Comparison of ENCODE assay signal across 15 cellular contexts in genomic region chr5:149409268-149409948, GRCh38. TPM values are rescaled to one million over a fixed set of nuclear protein-coding genes. Genes with fewer than 3 reads are reported as not detected.
DNase-seq lines count a peak whose midpoint lies in the region; ATAC-seq and TF ChIP-seq lines count a peak whose summit lies in the region.
"Had no signal": no experiment of that assay in that cellular context is flagged by ENCODE, and none has a peak within 500 bp of the region (broad histone marks: within the 10 kb centered on the region; RNA-seq: fewer than 3 reads in every experiment).

No MANE protein-coding gene starts in this region.

- in situ Hi-C loops in astrocyte of the spinal cord (cut with HindIII; ENCODE audit: low sequenced_read_pairs): no loop called here
- in situ Hi-C loops in HAP-1 (cut with MboI; ENCODE audit: low sequenced_read_pairs): no loop called here

- H3K27ac ChIP-seq in layer of hippocampus (ENCODE audit: low read depth, low read length) (peak overlapping the region; percentile 23), skeletal muscle tissue (ENCODE audit: low read depth, low read length) (peak overlapping the region; percentile 84)
- H3K27ac ChIP-seq: neural progenitor cell had no signal

- H3K9ac ChIP-seq in skeletal muscle tissue (ENCODE audit: low read depth in 1 of 3, low read length in 3 of 3): peak overlapping the region; percentile 40 to 83 (median 80)
- H3K9ac ChIP-seq: neural progenitor cell had no signal

- no peaks in the 10 kb centered on the region for H3K9me3 Mint-ChIP-seq in activated naive CD8-positive, alpha-beta T cell treated with anti-CD3 and anti-CD28 coated beads for 36 hours
- H3K9me3 Mint-ChIP-seq: activated naive CD4-positive, alpha-beta T cell treated with anti-CD3 and anti-CD28 coated beads, Interleukin-2, amount 50 U/mL, for 24 hours; CD4-positive, CD25-positive, alpha-beta regulatory T cell; neural progenitor cell had no signal

- ATAC-seq in GM21381 (IDR thresholded peaks at IDR 0.05; ENCODE audit: unreplicated experiment): no peak
- ATAC-seq: K562 had no signal

- peak; percentile 69 for DNase-seq in ELF-1 (ENCODE audit: low read depth, low spot score)
- DNase-seq in astrocyte of the spinal cord (ENCODE audit: low read depth, low spot score): no peak
- DNase-seq in HAP-1 (ENCODE audit: low spot score in 2 of 2): no peak
- DNase-seq in activated naive CD8-positive, alpha-beta T cell treated with anti-CD3 and anti-CD28 coated beads for 36 hours: no peak
- no peak for DNase-seq in RKO (ENCODE audit: low spot score)
- DNase-seq: CD4-positive, CD25-positive, alpha-beta regulatory T cell; effector memory CD4-positive, alpha-beta T cell had no signal

- H3K27ac Mint-ChIP-seq in activated naive CD8-positive, alpha-beta T cell treated with anti-CD3 and anti-CD28 coated beads for 36 hours: no peak overlapping the region
- H3K27ac Mint-ChIP-seq: activated naive CD4-positive, alpha-beta T cell treated with anti-CD3 and anti-CD28 coated beads, Interleukin-2, amount 50 U/mL, for 24 hours; CD4-positive, CD25-positive, alpha-beta regulatory T cell; neural progenitor cell had no signal

- no peaks in the 10 kb centered on the region for H3K27me3 ChIP-seq in layer of hippocampus (ENCODE audit: control insufficient read depth, insufficient read depth, low read length)
- H3K27me3 ChIP-seq in skeletal muscle tissue (ENCODE audit: control insufficient read depth in 3 of 3, insufficient read depth in 3 of 3, low read length in 3 of 3): peaks cover 0 to 2% (median 0%) of the 10 kb centered on the region in 3 donors
- no peaks in the 10 kb centered on the region for H3K27me3 ChIP-seq in HAP-1 (ENCODE audit: low read depth)
- H3K27me3 ChIP-seq: neural progenitor cell had no signal

- H3K4me1 ChIP-seq in skeletal muscle tissue (ENCODE audit: control insufficient read depth in 3 of 3, insufficient read depth in 3 of 3, low read length in 3 of 3): peaks cover 3 to 12% (median 9%) of the 10 kb centered on the region in 3 donors
- no peaks in the 10 kb centered on the region for H3K4me1 ChIP-seq in HAP-1

- H3K9me3 ChIP-seq in skeletal muscle tissue (ENCODE audit: control insufficient read depth in 3 of 3, low read length in 3 of 3) (no peaks in the 10 kb centered on the region), HAP-1 (no peaks in the 10 kb centered on the region)

- TF ChIP-seq CTCF in astrocyte of the spinal cord (IDR thresholded peaks at IDR 0.05; ENCODE audit: low read depth, low read length): no peak

- no peak overlapping the region for H3K4me3 Mint-ChIP-seq in activated naive CD8-positive, alpha-beta T cell treated with anti-CD3 and anti-CD28 coated beads for 36 hours
- H3K4me3 Mint-ChIP-seq: activated naive CD4-positive, alpha-beta T cell treated with anti-CD3 and anti-CD28 coated beads, Interleukin-2, amount 50 U/mL, for 24 hours; CD4-positive, CD25-positive, alpha-beta regulatory T cell; neural progenitor cell had no signal

- no peaks in the 10 kb centered on the region for H3K36me3 Mint-ChIP-seq in activated naive CD8-positive, alpha-beta T cell treated with anti-CD3 and anti-CD28 coated beads for 36 hours
- H3K36me3 Mint-ChIP-seq: activated naive CD4-positive, alpha-beta T cell treated with anti-CD3 and anti-CD28 coated beads, Interleukin-2, amount 50 U/mL, for 24 hours; CD4-positive, CD25-positive, alpha-beta regulatory T cell; neural progenitor cell had no signal

- H3K36me3 ChIP-seq in skeletal muscle tissue (ENCODE audit: control insufficient read depth in 3 of 3, insufficient read depth in 3 of 3, low read length in 3 of 3) (peaks cover 0 to 16% (median 0%) of the 10 kb centered on the region in 3 donors), HAP-1 (replicated peaks) (no peaks in the 10 kb centered on the region)
- H3K36me3 ChIP-seq: neural progenitor cell had no signal

- H3K27me3 Mint-ChIP-seq in activated naive CD8-positive, alpha-beta T cell treated with anti-CD3 and anti-CD28 coated beads for 36 hours: no peaks in the 10 kb centered on the region
- H3K27me3 Mint-ChIP-seq: activated naive CD4-positive, alpha-beta T cell treated with anti-CD3 and anti-CD28 coated beads, Interleukin-2, amount 50 U/mL, for 24 hours; CD4-positive, CD25-positive, alpha-beta regulatory T cell had no signal

- H3K4me1 Mint-ChIP-seq in activated naive CD8-positive, alpha-beta T cell treated with anti-CD3 and anti-CD28 coated beads for 36 hours: no peaks in the 10 kb centered on the region
- H3K4me1 Mint-ChIP-seq: activated naive CD4-positive, alpha-beta T cell treated with anti-CD3 and anti-CD28 coated beads, Interleukin-2, amount 50 U/mL, for 24 hours; CD4-positive, CD25-positive, alpha-beta regulatory T cell had no signal

- H3K4me3 ChIP-seq in astrocyte of the spinal cord (ENCODE audit: low read depth, low read length): peak overlapping the region; percentile 56
- H3K4me3 ChIP-seq in skeletal muscle tissue (ENCODE audit: low read length in 3 of 3): peak overlapping the region; percentile 38 to 81 (median 72)
- H3K4me3 ChIP-seq in HAP-1: no peak overlapping the region
- H3K4me3 ChIP-seq: K562, neural progenitor cell had no signal

RNA-seq across cellular contexts. Expression of gene IL17B, which starts 30.3 kb away (rescaled TPM):
- 247 TPM for total RNA-seq in skeletal muscle tissue
- total RNA-seq in activated naive CD8-positive, alpha-beta T cell treated with anti-CD3 and anti-CD28 coated beads for 36 hours: not detected
- total RNA-seq: CD4-positive, CD25-positive, alpha-beta regulatory T cell; OCI-LY7; T-helper 2 cell treated with Interferon-gamma antibody and Interleukin-4, amounts not matched to agents 100 ng/mL and 5 ng/mL, for 36 hours had no signal

RNA-seq across cellular contexts. Expression of gene PCYOX1L, which starts 51.6 kb away (rescaled TPM):
- 3.7 TPM for total RNA-seq in skeletal muscle tissue
- 10 to 100 TPM; 17.2 to 18.2 TPM for total RNA-seq in activated naive CD8-positive, alpha-beta T cell treated with anti-CD3 and anti-CD28 coated beads for 36 hours

Comparison
In these comparisons a context has a peak if more than half of its experiments do, and no peak if none do; other contexts are left out.
1. RNA of gene IL17B, which starts 30.3 kb away (total RNA-seq): 247 TPM in skeletal muscle tissue (single experiment); not detected in activated naive CD8-positive, alpha-beta T cell treated with anti-CD3 and anti-CD28 coated beads for 36 hours; every median in the first group is over 100 times any median in the second.